In the genomic region with DNA sequence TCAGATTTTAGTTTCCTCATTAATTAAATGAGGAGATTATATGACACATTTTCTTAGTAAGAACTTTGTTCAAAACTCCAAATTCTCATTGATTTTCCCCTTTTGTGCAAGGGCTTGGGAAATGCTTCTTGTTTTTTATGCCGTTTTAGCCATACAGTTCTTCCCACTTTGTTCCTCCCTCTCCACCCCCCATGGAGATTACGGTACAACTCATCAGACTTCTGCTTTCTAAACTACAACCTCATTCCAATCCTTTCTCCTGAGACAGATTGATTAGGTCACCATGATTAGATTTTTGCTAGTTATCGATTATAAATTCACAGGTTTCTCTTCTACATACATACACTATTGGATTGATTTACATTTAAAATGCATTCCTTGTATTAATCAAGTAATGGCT, we compare ENCODE assay signal across 25 cellular contexts.
"Had no signal": no experiment of that assay in that cellular context is flagged by ENCODE, and none has a peak within 500 bp of the region (broad histone marks: within the 10 kb centered on the region; RNA-seq: fewer than 3 reads in every experiment).

No MANE protein-coding gene starts in this region.

- DNase-seq: activated B cell treated with CpG ODN at 0.5 μM for 24 hours; activated CD4-positive, alpha-beta T cell treated with anti-CD3 and anti-CD28 coated beads for 1 hour; activated CD4-positive, alpha-beta T cell treated with anti-CD3 and anti-CD28 coated beads, Interleukin-2, amount 10 ng/mL, durations not matched to agents 24 days and 14 days; activated CD4-positive, alpha-beta T cell treated with anti-CD3 and anti-CD28 coated beads, Interleukin-2, amount 50 U/mL, for 48 hours; activated CD8-positive, alpha-beta memory T cell treated with anti-CD3 and anti-CD28 coated beads, Interleukin-2, amount 10 ng/mL, durations not matched to agents 7 days and 5 days; activated effector memory CD4-positive, alpha-beta T cell treated with anti-CD3 and anti-CD28 coated beads, Interleukin-2, amount 50 U/mL, for 16 hours; activated naive CD4-positive, alpha-beta T cell treated with Interleukin-2 at 50 U/mL for 16 hours; activated T-cell treated with anti-CD3 and anti-CD28 coated beads, Interleukin-2, amount 50 U/mL, for 24 hours; amygdala; cortex of kidney; IMR-90; NCI-H1092; NCI-H1417; NCI-H1930; NCI-H2107; NCI-H2171 treated with DMSO at 0.1 percent for 48 hours; NCI-H226; NCI-H510A; NCI-H526 treated with DMSO at 0.1 percent for 48 hours; NCI-H82; NK-92 treated with Interleukin-12 subunit alpha and Interleukin-12 subunit beta, amount 100 ng/mL, for 24 hours; RPMI8226; T-cell; T-helper 2 cell; T1000 had no signal
